1 cellular context compared by ENCODE assay signal in the genomic region with DNA sequence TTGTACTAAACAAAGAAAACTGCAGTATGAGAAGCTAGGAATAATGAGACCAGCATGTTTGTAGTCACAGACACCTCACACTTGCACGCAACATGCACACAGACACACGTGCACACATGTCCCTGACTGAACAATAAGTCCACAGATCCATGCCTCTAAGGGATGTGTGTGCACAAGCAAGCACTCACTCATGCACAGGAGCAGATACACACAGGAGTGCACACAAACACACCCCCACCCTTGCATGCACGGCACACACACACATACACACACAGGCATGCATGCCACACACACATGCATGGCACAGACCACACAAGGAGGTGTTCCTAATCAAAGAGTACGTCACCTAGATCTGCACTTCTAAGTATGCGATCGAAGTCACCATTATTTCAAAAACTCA.
TF ChIP-seq lines count a peak whose summit lies in the region.

No MANE protein-coding gene starts in this region.

TF ChIP-seq in HepG2, 621 proteins besides CTCF, POLR2A, EP300 and RAD21 (continued from another document):
- 0 out of 2 replicates have a peak, but pooled peaks have one; percentile 4 for TF ChIP-seq MNT (IDR thresholded peaks at IDR 0.05)
